In genomic region chr2:148810081-148810480, GRCh38 we compare ENCODE assay signal across 20 cellular contexts.
DNase-seq lines count a peak whose midpoint lies in the region; ATAC-seq and TF ChIP-seq lines count a peak whose summit lies in the region.
"Had no signal": no experiment of that assay in that cellular context is flagged by ENCODE, and none has a peak within 500 bp of the region (broad histone marks: within the 10 kb centered on the region; RNA-seq: fewer than 3 reads in every experiment).

No MANE protein-coding gene starts in this region.

- H3K79me2 ChIP-seq in GM23338 (replicated peaks; ENCODE audit: insufficient read depth) = no peaks in the 10 kb centered on the region
- no peaks in the 10 kb centered on the region for H3K79me2 ChIP-seq in neural progenitor cell (ENCODE audit: low read depth)

- H3K27me3 Mint-ChIP-seq in GM23338 (ENCODE audit: insufficient read depth, low read depth, poor library complexity) (peaks cover 12% of the 10 kb centered on the region), neural progenitor cell (ENCODE audit: insufficient read depth, low read depth) (peaks cover 3% of the 10 kb centered on the region)
- H3K27me3 Mint-ChIP-seq: CD4-positive, alpha-beta T cell had no signal

- peak overlapping the region; percentile 49 for H2AFZ ChIP-seq in GM23338
- peak overlapping the region; percentile 18 for H2AFZ ChIP-seq in neural progenitor cell (replicated peaks)

- no peaks in the 10 kb centered on the region for H3K9me2 ChIP-seq in GM23338 (ENCODE audit: insufficient read depth)

- H3K4me3 Mint-ChIP-seq in GM23338 (no peak overlapping the region), neural progenitor cell (no peak overlapping the region)
- H3K4me3 Mint-ChIP-seq: B cell; CD4-positive, alpha-beta T cell; CD8-positive, alpha-beta T cell had no signal

- H3K27me3 ChIP-seq in GM23338 (ENCODE audit: insufficient read depth) (no peaks in the 10 kb centered on the region), neural progenitor cell (no peaks in the 10 kb centered on the region), thyroid gland (no peaks in the 10 kb centered on the region), colonic mucosa (no peaks in the 10 kb centered on the region)
- H3K27me3 ChIP-seq: BLaER1 treated with 17β-estradiol and CSF1 and Interleukin-3, amounts not matched to agents 10 nM and 100 nM had no signal

- H3K9ac ChIP-seq in neural progenitor cell = no peak overlapping the region
- H3K9ac ChIP-seq in colonic mucosa (ENCODE audit: low read depth in 2 of 2, low read length in 2 of 2) = no peak overlapping the region
- H3K9ac ChIP-seq: BLaER1 treated with 17β-estradiol and CSF1 and Interleukin-3, amounts not matched to agents 10 nM and 100 nM had no signal

- DNase-seq in GM23338 (ENCODE audit: low spot score) = no peak
- peak; percentile 26 for DNase-seq in left kidney (ENCODE audit: low read depth, low spot score)
- no peak for DNase-seq in neural progenitor cell (ENCODE audit: low spot score)
- DNase-seq in thyroid gland = peak; percentile 38 to 52
- DNase-seq in stimulated activated CD4-positive, alpha-beta T cell treated with anti-CD3 and anti-CD28 coated beads, Interleukin-15, amount 100 ng/mL, for 24 hours = no peak
- DNase-seq in stimulated activated naive CD8-positive, alpha-beta T cell treated with anti-CD3 and anti-CD28 coated beads, Interleukin-15, Interleukin-2, amounts not matched to agents 100 U/mL and 50 U/mL, for 24 hours = no peak
- DNase-seq in colonic mucosa = no peak
- DNase-seq: AML-193; Caco-2; Calu3; CD4-positive, alpha-beta T cell; CD8-positive, alpha-beta T cell; DMS79 treated with DMSO at 0.1 percent for 48 hours; GF-D8 had no signal

- no peak for ATAC-seq in GM23338
- no peak for ATAC-seq in stimulated activated naive CD8-positive, alpha-beta T cell treated with anti-CD3 and anti-CD28 coated beads, Interleukin-15, Interleukin-2, amounts not matched to agents 100 U/mL and 50 U/mL, for 24 hours
- ATAC-seq: A549; CD8-positive, alpha-beta T cell; GM12878 had no signal

- intact Hi-C loops in thyroid gland (cut with DNase I) = no loop called here
- intact Hi-C loops in colonic mucosa (cut with DNase I) = no loop called here

- 43 to 53% methylated on average over 5 of the region's 5 CpGs for WGBS in thyroid gland, 2 donors

- no peak overlapping the region for H3K4me3 ChIP-seq in GM23338
- H3K4me3 ChIP-seq in neural progenitor cell = no peak overlapping the region
- H3K4me3 ChIP-seq in thyroid gland (replicated peaks in 1 of 3) = no peak overlapping the region
- no peak overlapping the region for H3K4me3 ChIP-seq in colonic mucosa
- H3K4me3 ChIP-seq: A549; BLaER1 treated with 17β-estradiol and CSF1 and Interleukin-3, amounts not matched to agents 10 nM and 100 nM; GM12878 had no signal

- H3K27ac Mint-ChIP-seq in GM23338 = no peak overlapping the region
- no peak overlapping the region for H3K27ac Mint-ChIP-seq in neural progenitor cell
- H3K27ac Mint-ChIP-seq: B cell; CD4-positive, alpha-beta T cell; CD8-positive, alpha-beta T cell had no signal

- no peak for TF ChIP-seq POLR2A in thyroid gland (IDR thresholded peaks at IDR 0.05)

- H3F3A ChIP-seq in GM23338 (replicated peaks; ENCODE audit: low read depth) = no peaks in the 10 kb centered on the region
- no peaks in the 10 kb centered on the region for H3F3A ChIP-seq in neural progenitor cell (ENCODE audit: low read depth)

- H3K4me2 ChIP-seq in GM23338 = no peak overlapping the region
- H3K4me2 ChIP-seq in neural progenitor cell = no peak overlapping the region
- H3K4me2 ChIP-seq: A549 had no signal

- H4K20me1 ChIP-seq in GM23338 (replicated peaks; ENCODE audit: insufficient read depth) = no peaks in the 10 kb centered on the region
- no peaks in the 10 kb centered on the region for H4K20me1 ChIP-seq in neural progenitor cell (ENCODE audit: low read depth)
- H4K20me1 ChIP-seq: BLaER1 treated with 17β-estradiol and CSF1 and Interleukin-3, amounts not matched to agents 10 nM and 100 nM had no signal

- TF ChIP-seq CTCF in GM23338 (conservative IDR thresholded peaks at IDR 0.05; ENCODE audit: low read depth in 2 of 2) = no peak
- TF ChIP-seq CTCF in neural progenitor cell (IDR thresholded peaks at IDR 0.05) = no peak
- no peak for TF ChIP-seq CTCF in thyroid gland (IDR thresholded peaks at IDR 0.05)
- no peak for TF ChIP-seq CTCF in colonic mucosa (IDR thresholded peaks at IDR 0.05)

- H3K27ac ChIP-seq in GM23338 (ENCODE audit: low read depth) (no peak overlapping the region), neural progenitor cell (no peak overlapping the region), thyroid gland (no peak overlapping the region), colonic mucosa (no peak overlapping the region)
- H3K27ac ChIP-seq: 22Rv1; A549; BLaER1 treated with 17β-estradiol and CSF1 and Interleukin-3, amounts not matched to agents 10 nM and 100 nM; C4-2B had no signal

- H3K9me3 Mint-ChIP-seq in GM23338 (peaks cover 10% of the 10 kb centered on the region), neural progenitor cell (peaks cover 10% of the 10 kb centered on the region)

- H3K9me3 ChIP-seq in neural progenitor cell (ENCODE audit: low read depth) (no peaks in the 10 kb centered on the region), thyroid gland (no peaks in the 10 kb centered on the region), colonic mucosa (no peaks in the 10 kb centered on the region)
- H3K9me3 ChIP-seq: Caco-2 had no signal

- H3K36me3 ChIP-seq in GM23338 (ENCODE audit: insufficient read depth) = no peaks in the 10 kb centered on the region
- no peaks in the 10 kb centered on the region for H3K36me3 ChIP-seq in neural progenitor cell
- no peaks in the 10 kb centered on the region for H3K36me3 ChIP-seq in thyroid gland
- no peaks in the 10 kb centered on the region for H3K36me3 ChIP-seq in colonic mucosa
- H3K36me3 ChIP-seq: BLaER1 treated with 17β-estradiol and CSF1 and Interleukin-3, amounts not matched to agents 10 nM and 100 nM had no signal

- H3K36me3 Mint-ChIP-seq in GM23338 (ENCODE audit: low read depth) (peaks cover 7% of the 10 kb centered on the region; the same call in 1 of the 3 replicates), neural progenitor cell (peaks cover 1% of the 10 kb centered on the region)
- H3K36me3 Mint-ChIP-seq: CD8-positive, alpha-beta T cell had no signal

- peaks cover 19% of the 10 kb centered on the region for H3K4me1 ChIP-seq in GM23338 (ENCODE audit: insufficient read depth)
- peaks cover 7% of the 10 kb centered on the region for H3K4me1 ChIP-seq in neural progenitor cell
- H3K4me1 ChIP-seq in thyroid gland = peaks cover 10 to 28% of the 10 kb centered on the region in 2 donors
- H3K4me1 ChIP-seq in colonic mucosa = no peaks in the 10 kb centered on the region
- H3K4me1 ChIP-seq: Caco-2 had no signal

- peaks cover 31% of the 10 kb centered on the region for H3K4me1 Mint-ChIP-seq in GM23338
- H3K4me1 Mint-ChIP-seq in neural progenitor cell = no peaks in the 10 kb centered on the region

Comparison
In these comparisons a context has a peak if more than half of its experiments do, and no peak if none do; other contexts are left out.
1. DNase-seq: peak in left kidney (single experiment) and thyroid gland (2 of 2); none in GM23338 (single experiment), neural progenitor cell (single experiment), stimulated activated CD4-positive, alpha-beta T cell treated with anti-CD3 and anti-CD28 coated beads, Interleukin-15, amount 100 ng/mL, for 24 hours (single experiment), stimulated activated naive CD8-positive, alpha-beta T cell treated with anti-CD3 and anti-CD28 coated beads, Interleukin-15, Interleukin-2, amounts not matched to agents 100 U/mL and 50 U/mL, for 24 hours (single experiment) and colonic mucosa (single experiment).